Comparison of ENCODE assay signal across 14 cellular contexts in genomic region chr2:181517685-181518301, GRCh38.
DNase-seq lines count a peak whose midpoint lies in the region; ATAC-seq and TF ChIP-seq lines count a peak whose summit lies in the region.
"Had no signal": no experiment of that assay in that cellular context is flagged by ENCODE, and none has a peak within 500 bp of the region (broad histone marks: within the 10 kb centered on the region; RNA-seq: fewer than 3 reads in every experiment).

No MANE protein-coding gene starts in this region.

- POLR2A ChIA-PET in CD8-positive, alpha-beta memory T cell (lab: Charles Lee) = interaction anchor here (0.6 to 0.7 kb wide), 2 partner anchors 58 to 414 kb away, joined by 3 read pairs; no protein-coding TSS in a partner anchor

- intact Hi-C loops in left lung (cut with DNase I) = no loop called here

- DNase-seq in CD8-positive, alpha-beta memory T cell = peak in 2 of 5 donors; percentile 6 to 50
- DNase-seq in Jurkat, Clone E6-1 (ENCODE audit: low read depth, low spot score) = peak; percentile 63
- no peak for DNase-seq in activated naive CD8-positive, alpha-beta T cell treated with anti-CD3 and anti-CD28 coated beads for 36 hours
- no peak for DNase-seq in left lung
- DNase-seq in HT-29 (ENCODE audit: low spot score) = no peak
- no peak for DNase-seq in SKM-1 treated with dmso at 0.1 percent for 144 hours (lab: John Stamatoyannopoulos, UW; ENCODE audit: unreplicated experiment)
- DNase-seq in endodermal cell = no peak
- DNase-seq: COR-L47, heart left ventricle, mesenchymal stem cell, NCI-H1417, right lobe of liver, uterus had no signal

- no peak for TF ChIP-seq CTCF in left lung (IDR thresholded peaks at IDR 0.05)
- no peak for TF ChIP-seq CTCF in endodermal cell (conservative IDR thresholded peaks at IDR 0.05)

- peaks cover 41% of the 10 kb centered on the region for H3K4me1 ChIP-seq in CD8-positive, alpha-beta memory T cell (ENCODE audit: insufficient read depth, low read length)
- H3K4me1 ChIP-seq in left lung = no peaks in the 10 kb centered on the region
- no peaks in the 10 kb centered on the region for H3K4me1 ChIP-seq in endodermal cell (ENCODE audit: control insufficient read depth, insufficient read depth, low read length)
- H3K4me1 ChIP-seq: right lobe of liver, uterus had no signal

- 67 to 83% methylated on average over 1 of the region's 1 CpG for WGBS in endodermal cell (ENCODE audit: insufficient coverage in 1 of 2, insufficient read length in 1 of 2), 2 experiments

- peak overlapping the region in 5 of 7 donors; percentile 6 to 28 (median 16) for H3K4me3 Mint-ChIP-seq in CD8-positive, alpha-beta memory T cell
- no peak overlapping the region for H3K4me3 Mint-ChIP-seq in activated naive CD8-positive, alpha-beta T cell treated with anti-CD3 and anti-CD28 coated beads for 36 hours
- no peak overlapping the region for H3K4me3 Mint-ChIP-seq in endodermal cell

- no peaks in the 10 kb centered on the region for H3K27me3 ChIP-seq in CD8-positive, alpha-beta memory T cell (ENCODE audit: insufficient read depth, low read length, poor library complexity, severe bottlenecking)
- H3K27me3 ChIP-seq in left lung = no peaks in the 10 kb centered on the region
- H3K27me3 ChIP-seq in endodermal cell (ENCODE audit: control insufficient read depth, insufficient read depth, low read length, poor library complexity, severe bottlenecking) = no peaks in the 10 kb centered on the region
- H3K27me3 ChIP-seq: heart left ventricle, right lobe of liver, uterus had no signal

- H3K9ac ChIP-seq in endodermal cell (ENCODE audit: extremely low read depth, low read length, poor library complexity, severe bottlenecking) = no peak overlapping the region

- H3K9me3 Mint-ChIP-seq in CD8-positive, alpha-beta memory T cell = no peaks in the 10 kb centered on the region
- H3K9me3 Mint-ChIP-seq in activated naive CD8-positive, alpha-beta T cell treated with anti-CD3 and anti-CD28 coated beads for 36 hours = no peaks in the 10 kb centered on the region
- no peaks in the 10 kb centered on the region for H3K9me3 Mint-ChIP-seq in endodermal cell

- peaks cover 36% of the 10 kb centered on the region for H3K36me3 ChIP-seq in CD8-positive, alpha-beta memory T cell (ENCODE audit: insufficient read depth, low read length)
- peaks cover 0 to 12% of the 10 kb centered on the region in 2 donors for H3K36me3 ChIP-seq in left lung
- no peaks in the 10 kb centered on the region for H3K36me3 ChIP-seq in endodermal cell (ENCODE audit: control insufficient read depth, insufficient read depth, low read length)
- H3K36me3 ChIP-seq: right lobe of liver, uterus had no signal

- ATAC-seq in left lung = peak; percentile 61
- ATAC-seq in HG02981 (IDR thresholded peaks at IDR 0.05; ENCODE audit: unreplicated experiment) = no peak
- ATAC-seq: heart left ventricle, right lobe of liver had no signal

- H3K4me3 ChIP-seq in CD8-positive, alpha-beta memory T cell (ENCODE audit: low read length) = no peak overlapping the region
- no peak overlapping the region for H3K4me3 ChIP-seq in Jurkat, Clone E6-1 (ENCODE audit: low read length)
- no peak overlapping the region for H3K4me3 ChIP-seq in left lung
- H3K4me3 ChIP-seq in endodermal cell (ENCODE audit: low read length) = no peak overlapping the region
- H3K4me3 ChIP-seq: heart left ventricle, right lobe of liver, uterus had no signal

- H3K4me1 Mint-ChIP-seq in CD8-positive, alpha-beta memory T cell = peaks cover 52 to 66% (median 56%) of the 10 kb centered on the region in 3 donors
- peaks cover 34% of the 10 kb centered on the region for H3K4me1 Mint-ChIP-seq in activated naive CD8-positive, alpha-beta T cell treated with anti-CD3 and anti-CD28 coated beads for 36 hours
- H3K4me1 Mint-ChIP-seq in endodermal cell = no peaks in the 10 kb centered on the region

- peaks cover 2 to 92% (median 33%) of the 10 kb centered on the region in 3 donors for H3K36me3 Mint-ChIP-seq in CD8-positive, alpha-beta memory T cell
- peaks cover 41% of the 10 kb centered on the region for H3K36me3 Mint-ChIP-seq in activated naive CD8-positive, alpha-beta T cell treated with anti-CD3 and anti-CD28 coated beads for 36 hours
- H3K36me3 Mint-ChIP-seq in endodermal cell (ENCODE audit: low read depth) = no peaks in the 10 kb centered on the region

- H3K9me3 ChIP-seq in CD8-positive, alpha-beta memory T cell (ENCODE audit: low read length) = no peaks in the 10 kb centered on the region
- H3K9me3 ChIP-seq in left lung (no peaks in the 10 kb centered on the region), endodermal cell (ENCODE audit: control insufficient read depth, low read length) (no peaks in the 10 kb centered on the region)
- H3K9me3 ChIP-seq: heart left ventricle, right lobe of liver, uterus had no signal

- H3K27me3 Mint-ChIP-seq in CD8-positive, alpha-beta memory T cell = no peaks in the 10 kb centered on the region
- no peaks in the 10 kb centered on the region for H3K27me3 Mint-ChIP-seq in activated naive CD8-positive, alpha-beta T cell treated with anti-CD3 and anti-CD28 coated beads for 36 hours
- H3K27me3 Mint-ChIP-seq in endodermal cell (ENCODE audit: insufficient read depth) = no peaks in the 10 kb centered on the region

- peak overlapping the region; percentile 66 to 88 (median 76) for H3K27ac Mint-ChIP-seq in CD8-positive, alpha-beta memory T cell
- peak overlapping the region; percentile 22 for H3K27ac Mint-ChIP-seq in activated naive CD8-positive, alpha-beta T cell treated with anti-CD3 and anti-CD28 coated beads for 36 hours
- H3K27ac Mint-ChIP-seq in endodermal cell = no peak overlapping the region

- CTCF ChIA-PET in CD8-positive, alpha-beta memory T cell (lab: Charles Lee) = no interaction called here

- H3K27ac ChIP-seq in CD8-positive, alpha-beta memory T cell (ENCODE audit: low read depth, low read length) = no peak overlapping the region
- H3K27ac ChIP-seq in left lung = no peak overlapping the region
- no peak overlapping the region for H3K27ac ChIP-seq in endodermal cell (ENCODE audit: low read depth, low read length)
- H3K27ac ChIP-seq: heart left ventricle, right lobe of liver, uterus had no signal

Comparison
In these comparisons a context has a peak if more than half of its experiments do, and no peak if none do; other contexts are left out.
1. H3K4me3 Mint-ChIP-seq: peak in CD8-positive, alpha-beta memory T cell (5 of 7); none in activated naive CD8-positive, alpha-beta T cell treated with anti-CD3 and anti-CD28 coated beads for 36 hours (single experiment) and endodermal cell (single experiment).